In genomic region chr6:11232968-11233626, GRCh38 we compare ENCODE assay signal across 8 cellular contexts. TPM values are rescaled to one million over a fixed set of nuclear protein-coding genes. Genes with fewer than 3 reads are reported as not detected.
A peak's percentile ranks its signal among the peaks of the same experiment; 100 is the strongest.
DNase-seq lines count a peak whose midpoint lies in the region; ATAC-seq and TF ChIP-seq lines count a peak whose summit lies in the region.

No MANE protein-coding gene starts in this region.

- peaks cover 13% of the 10 kb centered on the region; the same call in 1 of the 2 replicates for H3F3A ChIP-seq in SU-DHL-6 (ENCODE audit: insufficient read depth)

- peaks cover 4% of the 10 kb centered on the region for H3K4me1 ChIP-seq in ovary (ENCODE audit: insufficient read depth)

- no peak for TF ChIP-seq EP300 in ovary (IDR thresholded peaks at IDR 0.05)

- H2AFZ ChIP-seq in SU-DHL-6 (ENCODE audit: low read depth, low read length, severe bottlenecking) = peak overlapping the region; percentile 35

- no peak for TF ChIP-seq CTCF in SU-DHL-6 (IDR thresholded peaks at IDR 0.05; ENCODE audit: insufficient read depth, low read length, poor library complexity, severe bottlenecking)
- TF ChIP-seq CTCF in fibroblast of the aortic adventitia (IDR thresholded peaks at IDR 0.05; ENCODE audit: insufficient read depth, low read length) = no peak
- no peak for TF ChIP-seq CTCF in ovary (IDR thresholded peaks at IDR 0.05)

- no peaks in the 10 kb centered on the region for H3K9me2 ChIP-seq in SU-DHL-6 (replicated peaks; ENCODE audit: insufficient read depth, low read length)

- no peaks in the 10 kb centered on the region for H3K9me3 ChIP-seq in SU-DHL-6 (ENCODE audit: insufficient read depth, low read length)
- H3K9me3 ChIP-seq in ovary = no peaks in the 10 kb centered on the region

- peak; percentile 30 for DNase-seq in NCI-H2107 treated with DMSO at 0.1 percent for 48 hours (lab: John Stamatoyannopoulos, UW; ENCODE audit: unreplicated experiment)
- DNase-seq in NCI-H2107 (lab: John Stamatoyannopoulos, UW) = no peak
- no peak for DNase-seq in fibroblast of the aortic adventitia (ENCODE audit: low read depth)
- peak in 2 of 5 donors; percentile 15 to 27 for DNase-seq in ovary
- no peak for DNase-seq in globus pallidus (ENCODE audit: low spot score)

- H3K4me2 ChIP-seq in SU-DHL-6 (ENCODE audit: low read depth, low read length, poor library complexity, severe bottlenecking) = peak overlapping the region; percentile 81

- no peaks in the 10 kb centered on the region; the same call in 1 of the 2 replicates for H3K79me2 ChIP-seq in SU-DHL-6 (ENCODE audit: insufficient read depth, low read length)

- H3K4me3 ChIP-seq in SU-DHL-6 (ENCODE audit: insufficient read depth, low read length, poor library complexity, severe bottlenecking) (peak overlapping the region; percentile 54), fibroblast of the aortic adventitia (ENCODE audit: low read depth, low read length) (peak overlapping the region; percentile 64), ovary (peak overlapping the region; percentile 51)

- H3K27me3 ChIP-seq in SU-DHL-6 (ENCODE audit: low read length) (no peaks in the 10 kb centered on the region), ovary (no peaks in the 10 kb centered on the region)

- peak overlapping the region; percentile 63 for H3K27ac ChIP-seq in SU-DHL-6 (ENCODE audit: low read depth, low read length)
- peak overlapping the region; percentile 23 to 77 for H3K27ac ChIP-seq in ovary

- peak; percentile 7 for ATAC-seq in HG03196 (IDR thresholded peaks at IDR 0.05; ENCODE audit: unreplicated experiment)
- ATAC-seq in esophagus mucosa = no peak

- H4K20me1 ChIP-seq in SU-DHL-6 (ENCODE audit: low read depth, low read length) = no peaks in the 10 kb centered on the region

- no peak for TF ChIP-seq POLR2A in ovary (IDR thresholded peaks at IDR 0.05)

- intact Hi-C loops in ovary (cut with DNase I) = no loop called here

- no peaks in the 10 kb centered on the region for H3K36me3 ChIP-seq in SU-DHL-6 (ENCODE audit: low read length)
- no peaks in the 10 kb centered on the region for H3K36me3 ChIP-seq in ovary

- 19 to 23% (median 22%) methylated on average over 18 of the region's 18 CpGs for WGBS in ovary, 3 donors

- H3K9ac ChIP-seq in SU-DHL-6 (ENCODE audit: low read length) = peak overlapping the region; percentile 45

RNA-seq across cellular contexts. Expression of gene NEDD9, which starts 0.6 kb away (rescaled TPM):
- 0.33 and 0.36 TPM in 2 replicates for total RNA-seq in fibroblast of the aortic adventitia (ENCODE audit: low replicate concordance)
- 10 to 100 TPM in 5 of 7 donors, 1 to 10 TPM in 2; 5.0 to 49.4 (median 17.4) TPM for total RNA-seq in ovary
- 10 to 100 TPM in 1 of 2 donors, 1 to 10 TPM in 1; 8.7 to 13.7 TPM for polyA plus RNA-seq in ovary
- 4.1 TPM for total RNA-seq in esophagus mucosa
